ENCODE assay signal across 2 cellular contexts in genomic region chr16:87453326-87453725, GRCh38.
TF ChIP-seq lines count a peak whose summit lies in the region.

No MANE protein-coding gene starts in this region.

TF ChIP-seq in IMR-90, 13 proteins besides CTCF, POLR2A, EP300 and RAD21:
- TF ChIP-seq MAFK (IDR thresholded peaks at IDR 0.05; ENCODE audit: low read depth, low read length) (no peak), SMC3 (IDR thresholded peaks at IDR 0.05; ENCODE audit: low read depth, low read length) (no peak), MXI1 (IDR thresholded peaks at IDR 0.05; ENCODE audit: borderline replicate concordance, low read depth, low read length) (no peak), NFE2L2 (IDR thresholded peaks at IDR 0.05; ENCODE audit: low read depth, low read length) (no peak), MAZ (IDR thresholded peaks at IDR 0.05; ENCODE audit: borderline replicate concordance, low read depth, low read length) (no peak), RFX5 (IDR thresholded peaks at IDR 0.05; ENCODE audit: low read depth, low read length) (no peak), FOS (IDR thresholded peaks at IDR 0.05; ENCODE audit: low read depth, low read length) (no peak), CHD1 (IDR thresholded peaks at IDR 0.05; ENCODE audit: low read depth, low read length) (no peak), BHLHE40 (IDR thresholded peaks at IDR 0.05; ENCODE audit: low read depth, low read length) (no peak), RCOR1 (IDR thresholded peaks at IDR 0.05; ENCODE audit: insufficient replicate concordance, low read length) (no peak)
- TF ChIP-seq, protein P1, sequence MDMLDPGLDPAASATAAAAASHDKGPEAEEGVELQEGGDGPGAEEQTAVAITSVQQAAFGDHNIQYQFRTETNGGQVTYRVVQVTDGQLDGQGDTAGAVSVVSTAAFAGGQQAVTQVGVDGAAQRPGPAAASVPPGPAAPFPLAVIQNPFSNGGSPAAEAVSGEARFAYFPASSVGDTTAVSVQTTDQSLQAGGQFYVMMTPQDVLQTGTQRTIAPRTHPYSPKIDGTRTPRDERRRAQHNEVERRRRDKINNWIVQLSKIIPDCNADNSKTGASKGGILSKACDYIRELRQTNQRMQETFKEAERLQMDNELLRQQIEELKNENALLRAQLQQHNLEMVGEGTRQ (IDR thresholded peaks at IDR 0.05; ENCODE audit: low read depth, low read length) = no peak
- TF ChIP-seq, protein P2, sequence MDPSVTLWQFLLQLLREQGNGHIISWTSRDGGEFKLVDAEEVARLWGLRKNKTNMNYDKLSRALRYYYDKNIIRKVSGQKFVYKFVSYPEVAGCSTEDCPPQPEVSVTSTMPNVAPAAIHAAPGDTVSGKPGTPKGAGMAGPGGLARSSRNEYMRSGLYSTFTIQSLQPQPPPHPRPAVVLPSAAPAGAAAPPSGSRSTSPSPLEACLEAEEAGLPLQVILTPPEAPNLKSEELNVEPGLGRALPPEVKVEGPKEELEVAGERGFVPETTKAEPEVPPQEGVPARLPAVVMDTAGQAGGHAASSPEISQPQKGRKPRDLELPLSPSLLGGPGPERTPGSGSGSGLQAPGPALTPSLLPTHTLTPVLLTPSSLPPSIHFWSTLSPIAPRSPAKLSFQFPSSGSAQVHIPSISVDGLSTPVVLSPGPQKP (IDR thresholded peaks at IDR 0.05; ENCODE audit: borderline replicate concordance, low read depth, low read length) = no peak

TF ChIP-seq in H1, 55 proteins besides CTCF, POLR2A, EP300 and RAD21:
- TF ChIP-seq, protein P3, sequence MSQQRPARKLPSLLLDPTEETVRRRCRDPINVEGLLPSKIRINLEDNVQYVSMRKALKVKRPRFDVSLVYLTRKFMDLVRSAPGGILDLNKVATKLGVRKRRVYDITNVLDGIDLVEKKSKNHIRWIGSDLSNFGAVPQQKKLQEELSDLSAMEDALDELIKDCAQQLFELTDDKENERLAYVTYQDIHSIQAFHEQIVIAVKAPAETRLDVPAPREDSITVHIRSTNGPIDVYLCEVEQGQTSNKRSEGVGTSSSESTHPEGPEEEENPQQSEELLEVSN (IDR thresholded peaks at IDR 0.05) = no peak
- TF ChIP-seq RFX5 (IDR thresholded peaks at IDR 0.05; ENCODE audit: borderline replicate concordance, low read depth, low read length) = no peak
- no peak for TF ChIP-seq JUND (IDR thresholded peaks at IDR 0.05; ENCODE audit: low read length)
- no peak for TF ChIP-seq BRCA1 (IDR thresholded peaks at IDR 0.05; ENCODE audit: low read depth, low read length)
- no peak for TF ChIP-seq PHF8 (conservative IDR thresholded peaks at IDR 0.05; ENCODE audit: low read depth, low read length)
- no peak for TF ChIP-seq RXRA (IDR thresholded peaks at IDR 0.05; ENCODE audit: insufficient read depth, low read depth, low read length)
- no peak for TF ChIP-seq HDAC2 (IDR thresholded peaks at IDR 0.05; ENCODE audit: borderline replicate concordance in 1 of 2, low read depth in 2 of 2, low read length in 2 of 2)
